1 cellular context compared by ENCODE assay signal in the genomic region with DNA sequence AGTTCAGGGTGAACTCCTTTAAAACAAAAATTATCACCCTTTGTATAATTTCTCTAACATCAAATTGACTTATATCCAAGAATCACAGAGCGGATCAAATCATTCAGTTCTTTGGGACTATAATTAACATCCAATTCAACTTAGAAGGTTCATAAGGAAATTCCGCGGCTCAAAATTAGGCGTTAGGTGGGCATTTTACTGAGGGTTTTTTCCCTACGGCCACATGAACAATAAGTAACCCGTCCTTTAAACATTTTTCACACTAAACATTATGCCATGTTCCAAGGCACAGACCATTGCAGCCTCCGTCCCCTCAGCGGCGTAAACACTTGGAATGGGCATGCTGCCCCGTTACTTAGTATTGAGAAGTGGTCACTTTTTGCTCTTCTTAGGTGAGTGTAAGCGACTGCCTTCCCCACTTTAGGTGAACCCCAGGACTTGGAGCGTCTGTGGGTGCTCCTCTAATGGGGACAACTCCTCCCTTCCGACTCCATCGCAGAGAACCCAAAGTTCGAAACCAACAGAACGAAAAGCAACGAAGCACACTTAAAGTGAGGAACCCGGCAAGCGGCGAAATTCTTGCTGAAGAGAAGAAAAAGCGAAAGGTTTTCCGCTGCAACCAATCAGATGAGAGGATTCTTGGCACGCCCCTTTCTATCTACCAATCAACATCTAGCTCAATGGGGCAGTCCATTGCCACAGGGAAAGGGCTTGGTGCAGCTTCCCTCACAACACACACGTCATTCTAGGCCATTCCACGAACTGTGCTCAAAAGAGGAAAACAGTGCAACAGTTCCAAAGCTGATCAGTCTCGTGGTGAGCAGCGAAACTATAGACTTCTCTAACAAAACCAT.
A peak's percentile ranks its signal among the peaks of the same experiment; 100 is the strongest.
TF ChIP-seq lines count a peak whose summit lies in the region.

No MANE protein-coding gene starts in this region.

TF ChIP-seq in GM12878, 131 proteins besides CTCF, POLR2A, EP300 and RAD21 (continued from another document and continues in another):
- TF ChIP-seq CBX5 (IDR thresholded peaks at IDR 0.05; ENCODE audit: low read depth) (no peak), CHD2 (IDR thresholded peaks at IDR 0.05; ENCODE audit: borderline replicate concordance, low read depth, low read length) (peak; percentile 52; the same call in 1 of the 2 replicates), IKZF2 (IDR thresholded peaks at IDR 0.05) (peak; percentile 55 to 70; a peak in 1 of 4 replicates), TAF1 (IDR thresholded peaks at IDR 0.05; ENCODE audit: borderline replicate concordance, low read depth, low read length) (peak; percentile 73), MEF2B (IDR thresholded peaks at IDR 0.05; ENCODE audit: partially characterized antibody, poor library complexity, severe bottlenecking) (no peak), IKZF1 (conservative IDR thresholded peaks at IDR 0.05) (peak; percentile 89), CBFB (IDR thresholded peaks at IDR 0.05; ENCODE audit: low read depth) (peak; percentile 66), BACH1 (IDR thresholded peaks at IDR 0.05; ENCODE audit: borderline replicate concordance) (no peak), EED (IDR thresholded peaks at IDR 0.05; ENCODE audit: low read depth) (no peak; the same call in 1 of the 2 replicates), PML (IDR thresholded peaks at IDR 0.05; ENCODE audit: low read length) (0 out of 2 replicates have a peak, but pooled peaks have one; percentile 52), ZNF207 (IDR thresholded peaks at IDR 0.05; ENCODE audit: borderline replicate concordance) (peak; percentile 48; the same call in 1 of the 2 replicates), SMAD1 (IDR thresholded peaks at IDR 0.05; ENCODE audit: low read depth, partially characterized antibody) (peak; percentile 38), RUNX3 (IDR thresholded peaks at IDR 0.05; ENCODE audit: low read length) (no peak), POLR2AphosphoS5 (IDR thresholded peaks at IDR 0.05; ENCODE audit: low read length) (peak; percentile 93), NBN (IDR thresholded peaks at IDR 0.05) (peak; percentile 80), SMAD5 (IDR thresholded peaks at IDR 0.05; ENCODE audit: low read depth) (peak; percentile 63; the same call in 1 of the 2 replicates), RAD51 (IDR thresholded peaks at IDR 0.05) (peak; percentile 64), CEBPB (IDR thresholded peaks at IDR 0.05; ENCODE audit: borderline replicate concordance in 1 of 2, low read depth in 2 of 2, low read length in 2 of 2) (0 out of 4 replicates have a peak, but pooled peaks of 1 of the 2 experiments have one; percentile 3), SREBF1 (IDR thresholded peaks at IDR 0.05; ENCODE audit: low read length) (peak; percentile 82)
- TF ChIP-seq, protein P1, sequence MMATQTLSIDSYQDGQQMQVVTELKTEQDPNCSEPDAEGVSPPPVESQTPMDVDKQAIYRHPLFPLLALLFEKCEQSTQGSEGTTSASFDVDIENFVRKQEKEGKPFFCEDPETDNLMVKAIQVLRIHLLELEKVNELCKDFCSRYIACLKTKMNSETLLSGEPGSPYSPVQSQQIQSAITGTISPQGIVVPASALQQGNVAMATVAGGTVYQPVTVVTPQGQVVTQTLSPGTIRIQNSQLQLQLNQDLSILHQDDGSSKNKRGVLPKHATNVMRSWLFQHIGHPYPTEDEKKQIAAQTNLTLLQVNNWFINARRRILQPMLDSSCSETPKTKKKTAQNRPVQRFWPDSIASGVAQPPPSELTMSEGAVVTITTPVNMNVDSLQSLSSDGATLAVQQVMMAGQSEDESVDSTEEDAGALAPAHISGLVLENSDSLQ (IDR thresholded peaks at IDR 0.05): 0 out of 2 replicates have a peak, but pooled peaks have one; percentile 35
- TF ChIP-seq, protein P2, sequence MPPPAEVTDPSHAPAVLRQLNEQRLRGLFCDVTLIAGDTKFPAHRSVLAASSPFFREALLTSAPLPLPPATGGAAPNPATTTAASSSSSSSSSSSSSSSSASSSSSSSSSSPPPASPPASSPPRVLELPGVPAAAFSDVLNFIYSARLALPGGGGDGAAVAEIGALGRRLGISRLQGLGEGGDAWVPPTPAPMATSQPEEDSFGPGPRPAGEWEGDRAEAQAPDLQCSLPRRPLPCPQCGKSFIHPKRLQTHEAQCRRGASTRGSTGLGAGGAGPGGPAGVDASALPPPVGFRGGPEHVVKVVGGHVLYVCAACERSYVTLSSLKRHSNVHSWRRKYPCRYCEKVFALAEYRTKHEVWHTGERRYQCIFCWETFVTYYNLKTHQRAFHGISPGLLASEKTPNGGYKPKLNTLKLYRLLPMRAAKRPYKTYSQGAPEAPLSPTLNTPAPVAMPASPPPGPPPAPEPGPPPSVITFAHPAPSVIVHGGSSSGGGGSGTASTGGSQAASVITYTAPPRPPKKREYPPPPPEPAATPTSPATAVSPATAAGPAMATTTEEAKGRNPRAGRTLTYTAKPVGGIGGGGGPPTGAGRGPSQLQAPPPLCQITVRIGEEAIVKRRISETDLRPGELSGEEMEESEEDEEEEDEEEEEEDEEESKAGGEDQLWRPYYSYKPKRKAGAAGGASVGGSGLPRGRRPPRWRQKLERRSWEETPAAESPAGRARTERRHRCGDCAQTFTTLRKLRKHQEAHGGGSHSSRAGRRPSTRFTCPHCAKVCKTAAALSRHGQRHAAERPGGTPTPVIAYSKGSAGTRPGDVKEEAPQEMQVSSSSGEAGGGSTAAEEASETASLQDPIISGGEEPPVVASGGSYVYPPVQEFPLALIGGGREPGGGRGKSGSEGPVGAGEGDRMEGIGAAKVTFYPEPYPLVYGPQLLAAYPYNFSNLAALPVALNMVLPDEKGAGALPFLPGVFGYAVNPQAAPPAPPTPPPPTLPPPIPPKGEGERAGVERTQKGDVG (CRISPR knock-in tag; IDR thresholded peaks at IDR 0.05): no peak
- TF ChIP-seq, protein P3, sequence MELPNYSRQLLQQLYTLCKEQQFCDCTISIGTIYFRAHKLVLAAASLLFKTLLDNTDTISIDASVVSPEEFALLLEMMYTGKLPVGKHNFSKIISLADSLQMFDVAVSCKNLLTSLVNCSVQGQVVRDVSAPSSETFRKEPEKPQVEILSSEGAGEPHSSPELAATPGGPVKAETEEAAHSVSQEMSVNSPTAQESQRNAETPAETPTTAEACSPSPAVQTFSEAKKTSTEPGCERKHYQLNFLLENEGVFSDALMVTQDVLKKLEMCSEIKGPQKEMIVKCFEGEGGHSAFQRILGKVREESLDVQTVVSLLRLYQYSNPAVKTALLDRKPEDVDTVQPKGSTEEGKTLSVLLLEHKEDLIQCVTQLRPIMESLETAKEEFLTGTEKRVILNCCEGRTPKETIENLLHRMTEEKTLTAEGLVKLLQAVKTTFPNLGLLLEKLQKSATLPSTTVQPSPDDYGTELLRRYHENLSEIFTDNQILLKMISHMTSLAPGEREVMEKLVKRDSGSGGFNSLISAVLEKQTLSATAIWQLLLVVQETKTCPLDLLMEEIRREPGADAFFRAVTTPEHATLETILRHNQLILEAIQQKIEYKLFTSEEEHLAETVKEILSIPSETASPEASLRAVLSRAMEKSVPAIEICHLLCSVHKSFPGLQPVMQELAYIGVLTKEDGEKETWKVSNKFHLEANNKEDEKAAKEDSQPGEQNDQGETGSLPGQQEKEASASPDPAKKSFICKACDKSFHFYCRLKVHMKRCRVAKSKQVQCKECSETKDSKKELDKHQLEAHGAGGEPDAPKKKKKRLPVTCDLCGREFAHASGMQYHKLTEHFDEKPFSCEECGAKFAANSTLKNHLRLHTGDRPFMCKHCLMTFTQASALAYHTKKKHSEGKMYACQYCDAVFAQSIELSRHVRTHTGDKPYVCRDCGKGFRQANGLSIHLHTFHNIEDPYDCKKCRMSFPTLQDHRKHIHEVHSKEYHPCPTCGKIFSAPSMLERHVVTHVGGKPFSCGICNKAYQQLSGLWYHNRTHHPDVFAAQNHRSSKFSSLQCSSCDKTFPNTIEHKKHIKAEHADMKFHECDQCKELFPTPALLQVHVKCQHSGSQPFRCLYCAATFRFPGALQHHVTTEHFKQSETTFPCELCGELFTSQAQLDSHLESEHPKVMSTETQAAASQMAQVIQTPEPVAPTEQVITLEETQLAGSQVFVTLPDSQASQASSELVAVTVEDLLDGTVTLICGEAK (IDR thresholded peaks at IDR 0.05; ENCODE audit: borderline replicate concordance): peak; percentile 64; the same call in 1 of the 2 replicates
- TF ChIP-seq, protein P4, sequence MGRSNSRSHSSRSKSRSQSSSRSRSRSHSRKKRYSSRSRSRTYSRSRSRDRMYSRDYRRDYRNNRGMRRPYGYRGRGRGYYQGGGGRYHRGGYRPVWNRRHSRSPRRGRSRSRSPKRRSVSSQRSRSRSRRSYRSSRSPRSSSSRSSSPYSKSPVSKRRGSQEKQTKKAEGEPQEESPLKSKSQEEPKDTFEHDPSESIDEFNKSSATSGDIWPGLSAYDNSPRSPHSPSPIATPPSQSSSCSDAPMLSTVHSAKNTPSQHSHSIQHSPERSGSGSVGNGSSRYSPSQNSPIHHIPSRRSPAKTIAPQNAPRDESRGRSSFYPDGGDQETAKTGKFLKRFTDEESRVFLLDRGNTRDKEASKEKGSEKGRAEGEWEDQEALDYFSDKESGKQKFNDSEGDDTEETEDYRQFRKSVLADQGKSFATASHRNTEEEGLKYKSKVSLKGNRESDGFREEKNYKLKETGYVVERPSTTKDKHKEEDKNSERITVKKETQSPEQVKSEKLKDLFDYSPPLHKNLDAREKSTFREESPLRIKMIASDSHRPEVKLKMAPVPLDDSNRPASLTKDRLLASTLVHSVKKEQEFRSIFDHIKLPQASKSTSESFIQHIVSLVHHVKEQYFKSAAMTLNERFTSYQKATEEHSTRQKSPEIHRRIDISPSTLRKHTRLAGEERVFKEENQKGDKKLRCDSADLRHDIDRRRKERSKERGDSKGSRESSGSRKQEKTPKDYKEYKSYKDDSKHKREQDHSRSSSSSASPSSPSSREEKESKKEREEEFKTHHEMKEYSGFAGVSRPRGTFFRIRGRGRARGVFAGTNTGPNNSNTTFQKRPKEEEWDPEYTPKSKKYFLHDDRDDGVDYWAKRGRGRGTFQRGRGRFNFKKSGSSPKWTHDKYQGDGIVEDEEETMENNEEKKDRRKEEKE (IDR thresholded peaks at IDR 0.05): peak; percentile 81
- TF ChIP-seq, protein P5, sequence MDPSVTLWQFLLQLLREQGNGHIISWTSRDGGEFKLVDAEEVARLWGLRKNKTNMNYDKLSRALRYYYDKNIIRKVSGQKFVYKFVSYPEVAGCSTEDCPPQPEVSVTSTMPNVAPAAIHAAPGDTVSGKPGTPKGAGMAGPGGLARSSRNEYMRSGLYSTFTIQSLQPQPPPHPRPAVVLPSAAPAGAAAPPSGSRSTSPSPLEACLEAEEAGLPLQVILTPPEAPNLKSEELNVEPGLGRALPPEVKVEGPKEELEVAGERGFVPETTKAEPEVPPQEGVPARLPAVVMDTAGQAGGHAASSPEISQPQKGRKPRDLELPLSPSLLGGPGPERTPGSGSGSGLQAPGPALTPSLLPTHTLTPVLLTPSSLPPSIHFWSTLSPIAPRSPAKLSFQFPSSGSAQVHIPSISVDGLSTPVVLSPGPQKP (IDR thresholded peaks at IDR 0.05; ENCODE audit: low read depth, low read length): no peak
- TF ChIP-seq, protein P6, sequence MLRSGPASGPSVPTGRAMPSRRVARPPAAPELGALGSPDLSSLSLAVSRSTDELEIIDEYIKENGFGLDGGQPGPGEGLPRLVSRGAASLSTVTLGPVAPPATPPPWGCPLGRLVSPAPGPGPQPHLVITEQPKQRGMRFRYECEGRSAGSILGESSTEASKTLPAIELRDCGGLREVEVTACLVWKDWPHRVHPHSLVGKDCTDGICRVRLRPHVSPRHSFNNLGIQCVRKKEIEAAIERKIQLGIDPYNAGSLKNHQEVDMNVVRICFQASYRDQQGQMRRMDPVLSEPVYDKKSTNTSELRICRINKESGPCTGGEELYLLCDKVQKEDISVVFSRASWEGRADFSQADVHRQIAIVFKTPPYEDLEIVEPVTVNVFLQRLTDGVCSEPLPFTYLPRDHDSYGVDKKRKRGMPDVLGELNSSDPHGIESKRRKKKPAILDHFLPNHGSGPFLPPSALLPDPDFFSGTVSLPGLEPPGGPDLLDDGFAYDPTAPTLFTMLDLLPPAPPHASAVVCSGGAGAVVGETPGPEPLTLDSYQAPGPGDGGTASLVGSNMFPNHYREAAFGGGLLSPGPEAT (IDR thresholded peaks at IDR 0.05; ENCODE audit: low read depth): peak; percentile 77
- TF ChIP-seq, protein P7, sequence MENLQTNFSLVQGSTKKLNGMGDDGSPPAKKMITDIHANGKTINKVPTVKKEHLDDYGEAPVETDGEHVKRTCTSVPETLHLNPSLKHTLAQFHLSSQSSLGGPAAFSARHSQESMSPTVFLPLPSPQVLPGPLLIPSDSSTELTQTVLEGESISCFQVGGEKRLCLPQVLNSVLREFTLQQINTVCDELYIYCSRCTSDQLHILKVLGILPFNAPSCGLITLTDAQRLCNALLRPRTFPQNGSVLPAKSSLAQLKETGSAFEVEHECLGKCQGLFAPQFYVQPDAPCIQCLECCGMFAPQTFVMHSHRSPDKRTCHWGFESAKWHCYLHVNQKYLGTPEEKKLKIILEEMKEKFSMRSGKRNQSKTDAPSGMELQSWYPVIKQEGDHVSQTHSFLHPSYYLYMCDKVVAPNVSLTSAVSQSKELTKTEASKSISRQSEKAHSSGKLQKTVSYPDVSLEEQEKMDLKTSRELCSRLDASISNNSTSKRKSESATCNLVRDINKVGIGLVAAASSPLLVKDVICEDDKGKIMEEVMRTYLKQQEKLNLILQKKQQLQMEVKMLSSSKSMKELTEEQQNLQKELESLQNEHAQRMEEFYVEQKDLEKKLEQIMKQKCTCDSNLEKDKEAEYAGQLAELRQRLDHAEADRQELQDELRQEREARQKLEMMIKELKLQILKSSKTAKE (IDR thresholded peaks at IDR 0.05; ENCODE audit: low read depth, poor library complexity, severe bottlenecking): peak; percentile 88
- TF ChIP-seq, protein P8, sequence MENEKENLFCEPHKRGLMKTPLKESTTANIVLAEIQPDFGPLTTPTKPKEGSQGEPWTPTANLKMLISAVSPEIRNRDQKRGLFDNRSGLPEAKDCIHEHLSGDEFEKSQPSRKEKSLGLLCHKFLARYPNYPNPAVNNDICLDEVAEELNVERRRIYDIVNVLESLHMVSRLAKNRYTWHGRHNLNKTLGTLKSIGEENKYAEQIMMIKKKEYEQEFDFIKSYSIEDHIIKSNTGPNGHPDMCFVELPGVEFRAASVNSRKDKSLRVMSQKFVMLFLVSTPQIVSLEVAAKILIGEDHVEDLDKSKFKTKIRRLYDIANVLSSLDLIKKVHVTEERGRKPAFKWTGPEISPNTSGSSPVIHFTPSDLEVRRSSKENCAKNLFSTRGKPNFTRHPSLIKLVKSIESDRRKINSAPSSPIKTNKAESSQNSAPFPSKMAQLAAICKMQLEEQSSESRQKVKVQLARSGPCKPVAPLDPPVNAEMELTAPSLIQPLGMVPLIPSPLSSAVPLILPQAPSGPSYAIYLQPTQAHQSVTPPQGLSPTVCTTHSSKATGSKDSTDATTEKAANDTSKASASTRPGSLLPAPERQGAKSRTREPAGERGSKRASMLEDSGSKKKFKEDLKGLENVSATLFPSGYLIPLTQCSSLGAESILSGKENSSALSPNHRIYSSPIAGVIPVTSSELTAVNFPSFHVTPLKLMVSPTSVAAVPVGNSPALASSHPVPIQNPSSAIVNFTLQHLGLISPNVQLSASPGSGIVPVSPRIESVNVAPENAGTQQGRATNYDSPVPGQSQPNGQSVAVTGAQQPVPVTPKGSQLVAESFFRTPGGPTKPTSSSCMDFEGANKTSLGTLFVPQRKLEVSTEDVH (IDR thresholded peaks at IDR 0.05; ENCODE audit: low read depth, partially characterized antibody): peak; percentile 73
